Comparison of ENCODE assay signal across 16 cellular contexts in genomic region chr3:188523291-188523690, GRCh38.
DNase-seq lines count a peak whose midpoint lies in the region; ATAC-seq, FAIRE-seq and TF ChIP-seq lines count a peak whose summit lies in the region.
"Had no signal": no experiment of that assay in that cellular context is flagged by ENCODE, and none has a peak within 500 bp of the region (broad histone marks: within the 10 kb centered on the region; RNA-seq: fewer than 3 reads in every experiment).

No MANE protein-coding gene starts in this region.

- 94% methylated on average over 5 of the region's 5 CpGs for WGBS in esophagus muscularis mucosa
- WGBS in pancreas, 2 donors: 94% methylated on average over 5 of the region's 5 CpGs

- H3K27me3 ChIP-seq in esophagus muscularis mucosa (no peaks in the 10 kb centered on the region), tibial artery (no peaks in the 10 kb centered on the region), BE2C (no peaks in the 10 kb centered on the region), pancreas (no peaks in the 10 kb centered on the region)

- H3K4me3 ChIP-seq in esophagus muscularis mucosa (no peak overlapping the region), tibial artery (no peak overlapping the region), BE2C (ENCODE audit: low read depth, low read length) (no peak overlapping the region), pancreas (no peak overlapping the region)

- intact Hi-C loops in esophagus muscularis mucosa (cut with DNase I) (no loop called here), tibial artery (cut with DNase I; ENCODE audit: low total_unique reads) (no loop called here), pancreas (cut with DNase I) (no loop called here)

- TF ChIP-seq CTCF in esophagus muscularis mucosa (IDR thresholded peaks at IDR 0.05) (no peak), tibial artery (IDR thresholded peaks at IDR 0.05) (no peak), BE2C (IDR thresholded peaks at IDR 0.05; ENCODE audit: low read depth, low read length) (no peak), pancreas (IDR thresholded peaks at IDR 0.05) (no peak)

- peak overlapping the region in 3 of 4 donors; percentile 7 to 55 (median 15) for H3K27ac ChIP-seq in esophagus muscularis mucosa (replicated peaks in 1 of 4)
- peak overlapping the region; percentile 2 to 50 for H3K27ac ChIP-seq in tibial artery
- no peak overlapping the region for H3K27ac ChIP-seq in pancreas
- H3K27ac ChIP-seq: C4-2B had no signal

- H3K36me3 ChIP-seq in esophagus muscularis mucosa: peaks cover 4 to 32% (median 5%) of the 10 kb centered on the region in 4 donors
- peaks cover 4 to 24% (median 22%) of the 10 kb centered on the region in 3 donors for H3K36me3 ChIP-seq in tibial artery
- H3K36me3 ChIP-seq in BE2C: no peaks in the 10 kb centered on the region
- no peaks in the 10 kb centered on the region for H3K36me3 ChIP-seq in pancreas

- TF ChIP-seq POLR2A in esophagus muscularis mucosa (IDR thresholded peaks at IDR 0.05; ENCODE audit: low read depth): no peak

- no peak for TF ChIP-seq EP300 in esophagus muscularis mucosa (IDR thresholded peaks at IDR 0.05)

- H3K4me1 ChIP-seq in esophagus muscularis mucosa (peaks cover 10 to 100% (median 93%) of the 10 kb centered on the region in 4 donors), tibial artery (peaks cover 0 to 93% (median 35%) of the 10 kb centered on the region in 4 donors), BE2C (no peaks in the 10 kb centered on the region), pancreas (peaks cover 0 to 7% (median 2%) of the 10 kb centered on the region in 3 donors)

- DNase-seq in DMS79 (lab: John Stamatoyannopoulos, UW) (peak; percentile 13), esophagus muscularis mucosa (ENCODE audit: extremely low spot score) (no peak), kidney tubule cell (ENCODE audit: low spot score) (peak; percentile 71), tibial artery (no peak), BE2C (no peak), pancreas (no peak), NCI-H1436 (lab: John Stamatoyannopoulos, UW) (no peak)
- DNase-seq: CD4-positive, alpha-beta memory T cell; DMS153; GF-D8; HCEC 1CT; HFFc6; KG1 had no signal

- no peaks in the 10 kb centered on the region for H3K9me3 ChIP-seq in esophagus muscularis mucosa
- H3K9me3 ChIP-seq in tibial artery: no peaks in the 10 kb centered on the region
- no peaks in the 10 kb centered on the region for H3K9me3 ChIP-seq in BE2C
- H3K9me3 ChIP-seq in pancreas: no peaks in the 10 kb centered on the region

- FAIRE-seq in pancreas (lab: Jason Lieb, UNC): no peak
- FAIRE-seq: D721Med, GM19239 had no signal

- ATAC-seq in pancreas: no peak

Comparison
In these comparisons a context has a peak if more than half of its experiments do, and no peak if none do; other contexts are left out.
1. DNase-seq: peak in DMS79 (single experiment) and kidney tubule cell (single experiment); none in esophagus muscularis mucosa (single experiment), tibial artery (0 of 2), BE2C (single experiment), pancreas (0 of 6) and NCI-H1436 (single experiment).
2. H3K27ac ChIP-seq: peak in esophagus muscularis mucosa (3 of 4) and tibial artery (2 of 2); none in pancreas (0 of 4).